8 cellular contexts compared by ENCODE assay signal in the genomic region with DNA sequence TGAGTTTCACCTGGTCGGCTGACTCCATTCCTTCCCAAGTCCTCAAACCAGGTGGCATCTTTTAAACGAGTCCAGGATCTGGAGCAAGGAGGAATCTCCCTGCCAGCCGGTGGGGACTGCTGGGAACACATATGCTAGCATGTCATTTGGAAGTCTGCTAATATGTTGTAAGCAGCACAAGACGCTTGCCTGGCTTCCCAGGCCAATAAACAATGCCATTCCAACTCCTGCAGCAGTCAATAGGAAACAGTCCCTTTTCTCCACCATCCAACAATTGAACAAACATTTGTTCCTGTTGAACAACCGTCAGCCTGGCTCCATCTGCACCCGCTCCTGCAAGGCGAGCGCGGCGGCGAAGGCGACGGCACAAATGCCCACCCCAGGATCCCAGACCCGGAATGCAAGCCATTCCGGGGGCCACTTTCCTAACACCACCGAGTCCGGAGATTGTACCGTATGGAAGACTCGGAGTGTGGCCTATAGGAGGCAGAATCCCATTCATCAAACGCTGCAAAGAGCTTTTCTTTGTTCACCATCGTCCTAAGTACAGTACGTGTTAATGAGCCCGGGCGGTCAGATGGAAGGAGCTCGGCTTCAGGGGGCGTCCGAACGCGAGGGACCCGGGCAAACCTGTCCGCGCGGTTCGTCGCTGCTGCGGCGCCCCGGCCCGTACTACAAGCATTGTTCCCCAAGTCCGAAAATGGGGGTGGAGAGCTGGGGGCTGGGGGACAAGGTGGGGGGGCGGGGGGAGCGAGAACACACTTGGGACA. TPM values are rescaled to one million over a fixed set of nuclear protein-coding genes. Genes with fewer than 3 reads are reported as not detected.
A peak's percentile ranks its signal among the peaks of the same experiment; 100 is the strongest.
DNase-seq lines count a peak whose midpoint lies in the region; ATAC-seq and TF ChIP-seq lines count a peak whose summit lies in the region.

No MANE protein-coding gene starts in this region.

- in situ Hi-C loops in GM23248 (cut with MboI), result loop anchor here (10.0 kb wide), 1 partner anchor 208 kb away; no protein-coding TSS in a partner anchor

- H2AFZ ChIP-seq in GM23248, result peak overlapping the region; percentile 70

- DNase-seq in BJ (ENCODE audit: low read depth) (no peak), GM23248 (peak; percentile 64), RKO (ENCODE audit: low spot score) (peak; percentile 70), dorsolateral prefrontal cortex (peak in 1 of 10 donors; percentile 81)
- DNase-seq in stimulated activated CD8-positive, alpha-beta memory T cell treated with anti-CD3 and anti-CD28 coated beads, Interleukin-4, amount 100 ng/mL, for 48 hours, result no peak

- peaks cover 37% of the 10 kb centered on the region for H3K79me2 ChIP-seq in GM23248 (ENCODE audit: insufficient read depth)

- ATAC-seq in GM19324 (IDR thresholded peaks at IDR 0.05; ENCODE audit: low FRiP score, unreplicated experiment) (no peak), HG03571 (IDR thresholded peaks at IDR 0.05; ENCODE audit: unreplicated experiment) (no peak)

- H3K9ac ChIP-seq in GM23248, result peak overlapping the region; percentile 80

- H3K36me3 ChIP-seq in BJ (ENCODE audit: control insufficient read depth, insufficient read depth, low read length), result no peaks in the 10 kb centered on the region
- 0 out of 2 replicates have a peak, but pooled peaks cover 4% of the 10 kb centered on the region for H3K36me3 ChIP-seq in GM23248 (ENCODE audit: low read depth)
- peaks cover 7% of the 10 kb centered on the region for H3K36me3 ChIP-seq in mesodermal cell (ENCODE audit: control insufficient read depth, insufficient read depth, low read length)

- POLR2A ChIA-PET in BJ (lab: Charles Lee), result no interaction called here

- intact Hi-C loops in dorsolateral prefrontal cortex (cut with DNase I), result loop anchor here (5.0 kb wide), 7 partner anchors 35 to 200 kb away; no protein-coding TSS in a partner anchor

- H3K4me3 ChIP-seq in BJ (ENCODE audit: low read depth, low read length) (peak overlapping the region; percentile 56), GM23248 (peak overlapping the region; percentile 87), dorsolateral prefrontal cortex (peak overlapping the region; percentile 62 to 90 (median 79)), mesodermal cell (ENCODE audit: extremely low read depth, insufficient read depth, low read length, poor library complexity, severe bottlenecking) (peak overlapping the region; percentile 66)

- no peaks in the 10 kb centered on the region for H3K9me3 ChIP-seq in GM23248 (ENCODE audit: low read depth)
- H3K9me3 ChIP-seq in mesodermal cell (ENCODE audit: control insufficient read depth, low read length), result no peaks in the 10 kb centered on the region

- no peak overlapping the region for H3K27ac ChIP-seq in GM23248
- peak overlapping the region; percentile 87 to 100 (median 95) for H3K27ac ChIP-seq in dorsolateral prefrontal cortex
- peak overlapping the region; percentile 2 for H3K27ac ChIP-seq in mesodermal cell (ENCODE audit: low read depth, low read length, severe bottlenecking)

- no peaks in the 10 kb centered on the region for H3K9me2 ChIP-seq in GM23248 (ENCODE audit: insufficient read depth)

- peaks cover 42% of the 10 kb centered on the region for H3K4me1 ChIP-seq in GM23248 (ENCODE audit: insufficient read depth)
- peaks cover 48% of the 10 kb centered on the region for H3K4me1 ChIP-seq in mesodermal cell (ENCODE audit: control insufficient read depth, insufficient read depth, low read length, poor library complexity, severe bottlenecking)

- no peaks in the 10 kb centered on the region for H4K20me1 ChIP-seq in GM23248 (ENCODE audit: insufficient read depth)

- peaks cover 57% of the 10 kb centered on the region for H3F3A ChIP-seq in GM23248 (ENCODE audit: insufficient read depth)

- H3K4me2 ChIP-seq in GM23248 (ENCODE audit: unreplicated experiment), result peak overlapping the region; percentile 90

- CTCF ChIA-PET in BJ (lab: Yijun Ruan, JAX), result interaction anchor here (1.1 to 4.9 kb wide), 9 partner anchors 10 to 213 kb away, joined by 3 to 59 read pairs (median 15); no protein-coding TSS in a partner anchor

- H3K27me3 ChIP-seq in BJ (ENCODE audit: control insufficient read depth, insufficient read depth, low read length) (no peaks in the 10 kb centered on the region), GM23248 (replicated peaks; ENCODE audit: insufficient read depth) (no peaks in the 10 kb centered on the region), dorsolateral prefrontal cortex (no peaks in the 10 kb centered on the region)

- TF ChIP-seq CTCF in BJ (IDR thresholded peaks at IDR 0.05; ENCODE audit: insufficient read depth, low read depth, low read length) (peak; percentile 45), dorsolateral prefrontal cortex (IDR thresholded peaks at IDR 0.05 in 54 of 56, conservative IDR thresholded peaks at IDR 0.05 in 2 of 56; ENCODE audit: low read depth in 1 of 56, partially characterized antibody in 56 of 56) (peak in 40 of 56 donors; percentile 10 to 51 (median 33))

- WGBS in GM23248 (ENCODE audit: low coverage in 1 of 2, low lambda C conversion rate in 2 of 2, missing lambda C conversion rate in 2 of 2), 2 experiments, result 4 to 5% methylated on average over 41 to 42 of the region's 42 CpGs
- 0 to 8% methylated on average over 4 to 21 of the region's 42 CpGs for WGBS in mesodermal cell (ENCODE audit: insufficient coverage in 2 of 2), 2 experiments

RNA-seq across cellular contexts. Expression of a gene that starts 1.6 kb away (rescaled TPM):
- 3.1 and 3.9 TPM in 2 replicates for polyA plus RNA-seq in BJ (2011; rRNA removed)
- polyA minus RNA-seq in BJ (2011; rRNA and poly(A)+ RNA removed), result 12.5 and 15.4 TPM in 2 replicates
- total RNA-seq in GM23248 (2014; rRNA removed; shearing (Covaris generic)), result 10.1 TPM in 2 replicates
- 2.1 and 2.7 TPM in 2 replicates for polyA plus RNA-seq in GM23248 (2016; fragmentation: Nextera tagmentation; extraction: Ambion mirVana)
- 100 to 1,000 TPM in 2 of 120 experiments, 10 to 100 TPM in 118; 30.6 to 142 (median 58.2) TPM for total RNA-seq in dorsolateral prefrontal cortex
- polyA plus RNA-seq in mesodermal cell (2013, experiment 1 of 2), result 10.9 TPM
- 10.6 TPM for polyA plus RNA-seq in mesodermal cell (2013, experiment 2 of 2)

RNA-seq across cellular contexts. Expression of a gene that starts 49.1 kb away (rescaled TPM):
- 8.0 and 14.3 TPM in 2 replicates for polyA plus RNA-seq in BJ (2011; rRNA removed)
- polyA minus RNA-seq in BJ (2011; rRNA and poly(A)+ RNA removed), result 3.5 and 6.2 TPM in 2 replicates
- 19.6 and 24.0 TPM in 2 replicates for total RNA-seq in GM23248 (2014; rRNA removed; shearing (Covaris generic))
- 25.4 and 27.4 TPM in 2 replicates for polyA plus RNA-seq in GM23248 (2016; fragmentation: Nextera tagmentation; extraction: Ambion mirVana)
- total RNA-seq in dorsolateral prefrontal cortex, result 10 to 100 TPM; 17.5 to 38.9 (median 26.4) TPM
- 30.3 TPM for polyA plus RNA-seq in mesodermal cell (2013, experiment 1 of 2)
- 29.8 TPM for polyA plus RNA-seq in mesodermal cell (2013, experiment 2 of 2)

RNA-seq across cellular contexts. Expression of a gene that starts 59.0 kb away (rescaled TPM):
- polyA plus RNA-seq in BJ (2011; rRNA removed) (9.3 and 15.1 TPM in 2 replicates), GM23248 (2016; fragmentation: Nextera tagmentation; extraction: Ambion mirVana) (13.2 and 14.5 TPM in 2 replicates)
- 5.6 and 6.9 TPM in 2 replicates for polyA minus RNA-seq in BJ (2011; rRNA and poly(A)+ RNA removed)
- total RNA-seq in GM23248 (2014; rRNA removed; shearing (Covaris generic)), result 11.8 and 13.5 TPM in 2 replicates
- total RNA-seq in dorsolateral prefrontal cortex, result 10 to 100 TPM in 119 of 120 experiments, 1 to 10 TPM in 1; 9.5 to 19.6 (median 15.6) TPM
- 15.0 TPM for polyA plus RNA-seq in mesodermal cell (2013, experiment 1 of 2)
- 17.6 TPM for polyA plus RNA-seq in mesodermal cell (2013, experiment 2 of 2)

Comparison
In these comparisons a context has a peak if more than half of its experiments do, and no peak if none do; other contexts are left out.
1. DNase-seq: peak in GM23248 (single experiment) and RKO (single experiment); none in BJ (single experiment) and stimulated activated CD8-positive, alpha-beta memory T cell treated with anti-CD3 and anti-CD28 coated beads, Interleukin-4, amount 100 ng/mL, for 48 hours (single experiment).
2. Peak in every context shown above with its lines, with median percentiles within 50 percentile points of each other: H3K4me3 ChIP-seq.